Comparison of ENCODE assay signal across 10 cellular contexts in genomic region chr1:57986432-57986831, GRCh38.
DNase-seq lines count a peak whose midpoint lies in the region; ATAC-seq and TF ChIP-seq lines count a peak whose summit lies in the region.
"Had no signal": no experiment of that assay in that cellular context is flagged by ENCODE, and none has a peak within 500 bp of the region (broad histone marks: within the 10 kb centered on the region; RNA-seq: fewer than 3 reads in every experiment).

No MANE protein-coding gene starts in this region.

- DNase-seq in GF-D8 (lab: John Stamatoyannopoulos, UW): peak; percentile 53
- DNase-seq in OCI-M1 (lab: John Stamatoyannopoulos, UW): peak; percentile 89
- no peak for DNase-seq in activated CD4-positive, alpha-beta T cell treated with anti-CD3 and anti-CD28 coated beads, Interleukin-2, amount 50 U/mL, for 48 hours
- no peak for DNase-seq in MCF 10A (ENCODE audit: unreplicated experiment)
- DNase-seq in immature natural killer cell: no peak
- no peak for DNase-seq in NCI-H345 treated with DMSO at 0.1 percent for 48 hours (lab: John Stamatoyannopoulos, UW; ENCODE audit: unreplicated experiment)
- DNase-seq: NCI-H2227 treated with DMSO at 0.1 percent for 48 hours; stimulated activated CD8-positive, alpha-beta memory T cell treated with anti-CD3 and anti-CD28 coated beads, Interleukin-4, amount 100 ng/mL, for 48 hours had no signal

- H3K4me3 Mint-ChIP-seq in MCF 10A (ENCODE audit: unreplicated experiment) (no peak overlapping the region), immature natural killer cell (no peak overlapping the region)

- ATAC-seq in GM19467 (IDR thresholded peaks at IDR 0.05; ENCODE audit: unreplicated experiment): peak; percentile 69
- peak; percentile 59 for ATAC-seq in HG03135 (IDR thresholded peaks at IDR 0.05; ENCODE audit: unreplicated experiment)

- H3K9me3 Mint-ChIP-seq in MCF 10A (ENCODE audit: unreplicated experiment) (no peaks in the 10 kb centered on the region), immature natural killer cell (no peaks in the 10 kb centered on the region)

- peaks cover 19% of the 10 kb centered on the region for H3K27me3 Mint-ChIP-seq in MCF 10A (ENCODE audit: insufficient read depth, unreplicated experiment)
- H3K27me3 Mint-ChIP-seq in immature natural killer cell (ENCODE audit: low read depth in 3 of 3): no peaks in the 10 kb centered on the region

- TF ChIP-seq CTCF in MCF 10A (IDR thresholded peaks at IDR 0.05; ENCODE audit: unreplicated experiment): no peak

- POLR2A ChIA-PET in MCF 10A (lab: Yijun Ruan, JAX): no interaction called here

- no TSS peak for BruUV-seq in MCF 10A (replicated peaks; lab: Mats Ljungman, UMichigan)

- intact Hi-C loops in MCF 10A (cut with micrococcal nuclease): no loop called here

- H3K27ac Mint-ChIP-seq in MCF 10A (ENCODE audit: low read depth, unreplicated experiment) (no peak overlapping the region), immature natural killer cell (no peak overlapping the region)

- CTCF ChIA-PET in MCF 10A (lab: Yijun Ruan, JAX): no interaction called here

- H3K4me1 Mint-ChIP-seq in MCF 10A (ENCODE audit: insufficient read depth, unreplicated experiment) (no peaks in the 10 kb centered on the region), immature natural killer cell (peaks cover 5 to 11% of the 10 kb centered on the region in 2 donors)

- H3K36me3 Mint-ChIP-seq in MCF 10A (ENCODE audit: insufficient read depth, unreplicated experiment) (no peaks in the 10 kb centered on the region), immature natural killer cell (no peaks in the 10 kb centered on the region)

Comparison
In these comparisons a context has a peak if more than half of its experiments do, and no peak if none do; other contexts are left out.
1. DNase-seq: peak in GF-D8 (single experiment) and OCI-M1 (single experiment); none in activated CD4-positive, alpha-beta T cell treated with anti-CD3 and anti-CD28 coated beads, Interleukin-2, amount 50 U/mL, for 48 hours (0 of 2), MCF 10A (single experiment), immature natural killer cell (0 of 3) and NCI-H345 treated with DMSO at 0.1 percent for 48 hours (single experiment).